In the genomic region with DNA sequence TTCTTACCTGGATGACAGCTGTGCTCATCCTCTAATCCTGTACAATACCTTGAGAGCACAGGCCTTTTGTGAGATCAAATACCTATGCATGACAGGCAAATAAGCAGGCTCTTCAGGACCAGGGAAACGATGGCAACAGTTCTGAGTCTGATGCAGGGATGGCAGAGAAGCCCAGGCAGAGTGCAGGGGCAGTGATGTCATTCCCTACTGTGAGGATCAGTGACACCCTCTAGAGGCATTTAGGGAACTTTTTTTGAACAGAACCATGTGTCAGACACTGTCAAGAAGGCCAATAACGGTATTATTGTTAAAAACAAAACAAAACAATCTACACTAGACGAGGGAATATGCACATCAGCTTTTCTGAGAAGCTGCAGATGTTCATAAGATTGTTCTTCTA, we compare ENCODE assay signal across 9 cellular contexts.
DNase-seq lines count a peak whose midpoint lies in the region; ATAC-seq, FAIRE-seq and TF ChIP-seq lines count a peak whose summit lies in the region.
"Had no signal": no experiment of that assay in that cellular context is flagged by ENCODE, and none has a peak within 500 bp of the region (broad histone marks: within the 10 kb centered on the region; RNA-seq: fewer than 3 reads in every experiment).

No MANE protein-coding gene starts in this region.

- no peak overlapping the region for H3K4me3 ChIP-seq in pancreas

- ATAC-seq in pancreas (peak in 3 of 4 donors; percentile 63 to 80 (median 70)), HG02678 (IDR thresholded peaks at IDR 0.05; ENCODE audit: unreplicated experiment) (no peak), GM19467 (IDR thresholded peaks at IDR 0.05; ENCODE audit: unreplicated experiment) (no peak)
- ATAC-seq: Panc1 had no signal

- DNase-seq in M059J (ENCODE audit: low read depth) (peak; percentile 11), pancreas (no peak)
- no peak for DNase-seq in stimulated activated CD4-positive, alpha-beta T cell treated with anti-CD3 and anti-CD28 coated beads, Interleukin-2, amount 100 ng/mL, for 24 hours
- no peak for DNase-seq in activated naive CD4-positive, alpha-beta T cell treated with anti-CD3 and anti-CD28 coated beads, Interleukin-2, amount 50 U/mL, for 16 hours

- 30 to 35% methylated on average over 3 of the region's 3 CpGs for WGBS in pancreas, 2 donors

- peak; percentile 25; the same call in 1 of the 3 replicates for TF ChIP-seq CTCF in GM12872 (IDR thresholded peaks at IDR 0.05; ENCODE audit: insufficient read depth, low read depth, low read length)
- no peak for TF ChIP-seq CTCF in pancreas (IDR thresholded peaks at IDR 0.05)

- no peaks in the 10 kb centered on the region for H3K27me3 ChIP-seq in pancreas

- no peaks in the 10 kb centered on the region for H3K36me3 ChIP-seq in pancreas

- FAIRE-seq in endometrium (lab: Jason Lieb, UNC) (peak; percentile 12), pancreas (lab: Jason Lieb, UNC) (no peak)

- H3K4me1 ChIP-seq in pancreas, result no peaks in the 10 kb centered on the region

- H3K9me3 ChIP-seq in pancreas, result no peaks in the 10 kb centered on the region

- H3K27ac ChIP-seq in pancreas, result no peak overlapping the region

- intact Hi-C loops in pancreas (cut with DNase I), result no loop called here

Comparison
In these comparisons a context has a peak if more than half of its experiments do, and no peak if none do; other contexts are left out.
1. ATAC-seq: peak in pancreas (3 of 4); none in HG02678 (single experiment) and GM19467 (single experiment).